In genomic region chrX:154483325-154483724, GRCh38 we compare ENCODE assay signal across 2 cellular contexts.
A peak's percentile ranks its signal among the peaks of the same experiment; 100 is the strongest.
TF ChIP-seq lines count a peak whose summit lies in the region.

No MANE protein-coding gene starts in this region.

TF ChIP-seq in HEK293, 187 proteins besides CTCF, POLR2A, EP300 and RAD21:
- TF ChIP-seq ZNF404 (tag by site-specific recombination; IDR thresholded peaks at IDR 0.05) (no peak), MZF1 (tag by site-specific recombination; IDR thresholded peaks at IDR 0.05; ENCODE audit: borderline replicate concordance) (peak; percentile 81), ZNF19 (tag by site-specific recombination; IDR thresholded peaks at IDR 0.05; ENCODE audit: low read depth) (no peak), ZNF830 (tag by site-specific recombination; IDR thresholded peaks at IDR 0.05; ENCODE audit: low read depth) (no peak), PRDM1 (tag by site-specific recombination; IDR thresholded peaks at IDR 0.05) (0 out of 2 replicates have a peak, but pooled peaks have one; percentile 39), ZNF548 (tag by site-specific recombination; IDR thresholded peaks at IDR 0.05) (no peak), ZNF707 (tag by site-specific recombination; IDR thresholded peaks at IDR 0.05) (no peak), ZNF350 (tag by site-specific recombination; IDR thresholded peaks at IDR 0.05) (no peak), GLIS1 (tag by site-specific recombination; IDR thresholded peaks at IDR 0.05) (peak; percentile 64), GLIS2 (tag by site-specific recombination; IDR thresholded peaks at IDR 0.05) (peak; percentile 43)

TF ChIP-seq in GM23338, 12 proteins besides CTCF, POLR2A, EP300 and RAD21:
- no peak for TF ChIP-seq REST (IDR thresholded peaks at IDR 0.05; ENCODE audit: unreplicated experiment)
TF ChIP-seq in GM23338: peak in this region for 0.
